Comparison of ENCODE assay signal across 1 cellular context in genomic region chr16:30937692-30938091, GRCh38.
TF ChIP-seq lines count a peak whose summit lies in the region.

No MANE protein-coding gene starts in this region.

TF ChIP-seq in HCT116, 20 proteins besides CTCF, POLR2A, EP300 and RAD21 (continued from another document):
- TF ChIP-seq REST (IDR thresholded peaks at IDR 0.05; ENCODE audit: low read depth) = no peak
